Comparison of ENCODE assay signal across 18 cellular contexts in genomic region chr16:67294171-67294757, GRCh38. TPM values are rescaled to one million over a fixed set of nuclear protein-coding genes. Genes with fewer than 3 reads are reported as not detected.
"Had no signal": no experiment of that assay in that cellular context is flagged by ENCODE, and none has a peak within 500 bp of the region (broad histone marks: within the 10 kb centered on the region; RNA-seq: fewer than 3 reads in every experiment).

No MANE protein-coding gene starts in this region.

- H3K27ac ChIP-seq: epithelial cell of prostate, esophagus muscularis mucosa, gastroesophageal sphincter, left ventricle myocardium inferior, neutrophil, suprapubic skin, thyroid gland had no signal

- ATAC-seq: gastroesophageal sphincter; stimulated activated naive CD8-positive, alpha-beta T cell treated with anti-CD3 and anti-CD28 coated beads, Interleukin-15, Interleukin-2, amounts not matched to agents 100 U/mL and 50 U/mL, for 24 hours had no signal

- H3K9me3 Mint-ChIP-seq: nephron progenitor cell, type B pancreatic cell had no signal

- DNase-seq: effector memory CD4-positive, alpha-beta T cell; glutamatergic neuron; kidney; left cardiac atrium; left ventricle myocardium inferior; midbrain; nephron progenitor cell; stimulated activated naive CD8-positive, alpha-beta T cell treated with anti-CD3 and anti-CD28 coated beads, Interleukin-15, Interleukin-2, amounts not matched to agents 100 U/mL and 50 U/mL, for 24 hours; thyroid gland had no signal

- H3K36me3 Mint-ChIP-seq: type B pancreatic cell had no signal

- H3K4me1 ChIP-seq: esophagus muscularis mucosa, gastroesophageal sphincter, left ventricle myocardium inferior, suprapubic skin had no signal

- H3K36me3 ChIP-seq: esophagus muscularis mucosa, gastroesophageal sphincter, left ventricle myocardium inferior, neutrophil, suprapubic skin, thyroid gland had no signal

- H3K27ac Mint-ChIP-seq: nephron progenitor cell, type B pancreatic cell had no signal

- H3K4me3 ChIP-seq: esophagus muscularis mucosa, gastroesophageal sphincter, left ventricle myocardium inferior, lung, suprapubic skin, thyroid gland had no signal

- H3K4me3 Mint-ChIP-seq: nephron progenitor cell, type B pancreatic cell had no signal

- H3K27me3 ChIP-seq: neutrophil, suprapubic skin, thyroid gland had no signal

- H3K9me3 ChIP-seq: esophagus muscularis mucosa, gastroesophageal sphincter, left ventricle myocardium inferior, neutrophil, suprapubic skin, thyroid gland had no signal

RNA-seq across cellular contexts. Expression of gene KCTD19, which starts 32.3 kb away (rescaled TPM):
- total RNA-seq: esophagus muscularis mucosa, left ventricle myocardium inferior, osteocyte, skeletal muscle tissue had no signal

RNA-seq across cellular contexts. Expression of gene LRRC36, which starts 32.4 kb away (rescaled TPM):
- total RNA-seq: left cardiac atrium, left ventricle myocardium inferior, osteocyte, skeletal muscle tissue had no signal

RNA-seq across cellular contexts. Expression of gene SLC9A5, which starts 45.5 kb away (rescaled TPM):
- total RNA-seq: skeletal muscle tissue had no signal
